ENCODE assay signal across 16 cellular contexts in the genomic region with DNA sequence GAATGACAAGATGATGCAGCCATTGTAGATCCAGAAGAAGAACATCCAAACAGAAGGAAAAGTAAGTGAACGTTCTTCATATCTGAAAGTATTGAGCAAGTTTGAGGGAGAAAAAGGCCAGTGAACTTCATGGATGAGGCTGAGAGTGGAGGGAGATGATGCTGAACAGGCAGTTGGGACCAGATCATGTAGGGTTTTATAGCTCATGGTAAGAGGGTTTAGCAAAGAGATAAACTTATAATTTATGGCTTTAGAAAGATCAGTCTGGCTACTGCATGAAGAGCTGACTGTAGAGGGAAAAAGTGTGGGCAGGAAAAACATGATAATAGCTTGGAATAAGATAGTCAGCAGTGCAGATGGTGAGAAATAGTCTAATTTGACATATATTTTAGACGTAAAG.
DNase-seq lines count a peak whose midpoint lies in the region; TF ChIP-seq lines count a peak whose summit lies in the region.
"Had no signal": no experiment of that assay in that cellular context is flagged by ENCODE, and none has a peak within 500 bp of the region (broad histone marks: within the 10 kb centered on the region; RNA-seq: fewer than 3 reads in every experiment).

No MANE protein-coding gene starts in this region.

- H3K9ac ChIP-seq in BLaER1 treated with 17β-estradiol and CSF1 and Interleukin-3, amounts not matched to agents 10 nM and 100 nM: no peak overlapping the region; a peak in 2 of 22 replicates
- no peak overlapping the region for H3K9ac ChIP-seq in Loucy (ENCODE audit: low read depth, low read length, poor library complexity, severe bottlenecking)
- H3K9ac ChIP-seq in smooth muscle cell (ENCODE audit: low read depth): no peak overlapping the region

- H3K4me2 ChIP-seq in BLaER1 treated with 17β-estradiol and CSF1 and Interleukin-3, amounts not matched to agents 10 nM and 100 nM: peak overlapping the region in 8 of 11 experiments; percentile 68 to 84 (median 78); a peak in 12 of 22 replicates
- H3K4me2 ChIP-seq in Loucy (ENCODE audit: low read depth, low read length, poor library complexity, severe bottlenecking) (peak overlapping the region; percentile 28), smooth muscle cell (peak overlapping the region; percentile 36), hepatocyte (no peak overlapping the region)

- no peak overlapping the region for H3K4me3 ChIP-seq in BLaER1 treated with 17β-estradiol and CSF1 and Interleukin-3, amounts not matched to agents 10 nM and 100 nM
- no peak overlapping the region for H3K4me3 ChIP-seq in Loucy (ENCODE audit: low read length, poor library complexity, severe bottlenecking)
- no peak overlapping the region for H3K4me3 ChIP-seq in fibroblast of villous mesenchyme (ENCODE audit: low read depth, low read length)
- H3K4me3 ChIP-seq in smooth muscle cell: no peak overlapping the region
- no peak overlapping the region for H3K4me3 ChIP-seq in hepatocyte

- no peaks in the 10 kb centered on the region for H3K27me3 Mint-ChIP-seq in nephron progenitor cell (ENCODE audit: low read depth, poor library complexity)

- no peaks in the 10 kb centered on the region for H3K27me3 ChIP-seq in BLaER1 treated with 17β-estradiol and CSF1 and Interleukin-3, amounts not matched to agents 10 nM and 100 nM
- no peaks in the 10 kb centered on the region for H3K27me3 ChIP-seq in Loucy (ENCODE audit: insufficient read depth, low read length, poor library complexity, severe bottlenecking)
- peaks cover 3% of the 10 kb centered on the region for H3K27me3 ChIP-seq in smooth muscle cell (ENCODE audit: low read depth)
- H3K27me3 ChIP-seq in hepatocyte: no peaks in the 10 kb centered on the region

- WGBS in smooth muscle cell (ENCODE audit: low lambda C conversion rate): 16% methylated on average over 2 of the region's 2 CpGs
- 87% methylated on average over 2 of the region's 2 CpGs for WGBS in hepatocyte (ENCODE audit: low lambda C conversion rate, missing lambda C conversion rate)

- no peak overlapping the region for H2AFZ ChIP-seq in Loucy (ENCODE audit: low read length)
- H2AFZ ChIP-seq in smooth muscle cell (ENCODE audit: low read depth): no peak overlapping the region
- H2AFZ ChIP-seq in hepatocyte: no peak overlapping the region

- H3K36me3 Mint-ChIP-seq in nephron progenitor cell (ENCODE audit: low read depth): no peaks in the 10 kb centered on the region
- H3K36me3 Mint-ChIP-seq: CD8-positive, alpha-beta T cell had no signal

- H3K9me2 ChIP-seq in Loucy (replicated peaks; ENCODE audit: low read depth, low read length): no peaks in the 10 kb centered on the region
- H3K9me2 ChIP-seq in hepatocyte (replicated peaks; ENCODE audit: insufficient read depth): no peaks in the 10 kb centered on the region

- H3K4me3 Mint-ChIP-seq in nephron progenitor cell: no peak overlapping the region
- H3K4me3 Mint-ChIP-seq: B cell; CD14-positive monocyte; CD8-positive, alpha-beta T cell; HFFc6 had no signal

- no peak overlapping the region for H3K27ac Mint-ChIP-seq in nephron progenitor cell
- H3K27ac Mint-ChIP-seq: B cell; CD14-positive monocyte; CD8-positive, alpha-beta T cell; HFFc6 had no signal

- H3F3A ChIP-seq in Loucy (ENCODE audit: low read depth): peaks cover 14% of the 10 kb centered on the region
- H3F3A ChIP-seq in smooth muscle cell (ENCODE audit: low read depth): no peaks in the 10 kb centered on the region

- H4K20me1 ChIP-seq in BLaER1 treated with 17β-estradiol and CSF1 and Interleukin-3, amounts not matched to agents 10 nM and 100 nM: no peaks in the 10 kb centered on the region
- H4K20me1 ChIP-seq in Loucy (ENCODE audit: insufficient read depth, low read length, poor library complexity, severe bottlenecking) (no peaks in the 10 kb centered on the region), smooth muscle cell (ENCODE audit: low read depth) (no peaks in the 10 kb centered on the region), hepatocyte (ENCODE audit: insufficient read depth, poor library complexity, severe bottlenecking) (no peaks in the 10 kb centered on the region)

- no peaks in the 10 kb centered on the region for H3K4me1 Mint-ChIP-seq in nephron progenitor cell

- H3K27ac ChIP-seq in BLaER1 treated with 17β-estradiol and CSF1 and Interleukin-3, amounts not matched to agents 10 nM and 100 nM: peak overlapping the region in 7 of 11 experiments; percentile 69 to 98 (median 84); a peak in 12 of 22 replicates
- no peak overlapping the region for H3K27ac ChIP-seq in smooth muscle cell (ENCODE audit: low read depth)
- H3K27ac ChIP-seq in hepatocyte: no peak overlapping the region

- no peaks in the 10 kb centered on the region for H3K9me3 Mint-ChIP-seq in nephron progenitor cell
- H3K9me3 Mint-ChIP-seq: CD14-positive monocyte; CD8-positive, alpha-beta T cell; HFFc6 had no signal

- H3K36me3 ChIP-seq in BLaER1 treated with 17β-estradiol and CSF1 and Interleukin-3, amounts not matched to agents 10 nM and 100 nM: no peaks in the 10 kb centered on the region
- H3K36me3 ChIP-seq in Loucy (ENCODE audit: insufficient read depth, low read length): no peaks in the 10 kb centered on the region
- H3K36me3 ChIP-seq in smooth muscle cell (ENCODE audit: low read depth): no peaks in the 10 kb centered on the region
- no peaks in the 10 kb centered on the region for H3K36me3 ChIP-seq in hepatocyte (replicated peaks; ENCODE audit: insufficient read depth, low read depth)

- H3K4me1 ChIP-seq in BLaER1 treated with 17β-estradiol and CSF1 and Interleukin-3, amounts not matched to agents 10 nM and 100 nM: peaks cover 66 to 100% (median 99%) of the 10 kb centered on the region in 10 experiments
- H3K4me1 ChIP-seq in Loucy (ENCODE audit: insufficient read depth, low read length, poor library complexity, severe bottlenecking) (peaks cover 83% of the 10 kb centered on the region), smooth muscle cell (ENCODE audit: low read depth) (no peaks in the 10 kb centered on the region), hepatocyte (ENCODE audit: insufficient read depth) (no peaks in the 10 kb centered on the region)

- peak; percentile 55 for DNase-seq in fibroblast of villous mesenchyme (ENCODE audit: low read depth)
- DNase-seq in smooth muscle cell (lab: John Stamatoyannopoulos, UW; ENCODE audit: unreplicated experiment): no peak
- no peak for DNase-seq in nephron progenitor cell
- DNase-seq in GM03348 (ENCODE audit: low spot score): no peak
- no peak for DNase-seq in hepatocyte (ENCODE audit: low spot score)
- DNase-seq: CD8-positive, alpha-beta T cell; COR-L47; DMS153; DMS79 treated with DMSO at 0.1 percent for 48 hours; GDM1; HCEC 1CT; HFFc6 had no signal

- H3K79me2 ChIP-seq in Loucy (ENCODE audit: insufficient read depth, low read length): no peaks in the 10 kb centered on the region
- H3K79me2 ChIP-seq in smooth muscle cell (ENCODE audit: low read depth): no peaks in the 10 kb centered on the region
- no peaks in the 10 kb centered on the region for H3K79me2 ChIP-seq in hepatocyte

- no peaks in the 10 kb centered on the region for H3K9me3 ChIP-seq in BLaER1 treated with 17β-estradiol and CSF1 and Interleukin-3, amounts not matched to agents 10 nM and 100 nM (replicated peaks in 1 of 11)
- no peaks in the 10 kb centered on the region for H3K9me3 ChIP-seq in Loucy (ENCODE audit: insufficient read depth, low read depth, low read length)
- no peaks in the 10 kb centered on the region for H3K9me3 ChIP-seq in smooth muscle cell (replicated peaks; ENCODE audit: low read depth)
- no peaks in the 10 kb centered on the region for H3K9me3 ChIP-seq in hepatocyte (ENCODE audit: low read depth)

- TF ChIP-seq CTCF in Loucy (conservative IDR thresholded peaks at IDR 0.05; ENCODE audit: low read length) (no peak), fibroblast of villous mesenchyme (IDR thresholded peaks at IDR 0.05; ENCODE audit: insufficient read depth, low read depth, low read length) (no peak), smooth muscle cell (IDR thresholded peaks at IDR 0.05; ENCODE audit: borderline replicate concordance, insufficient read depth, poor library complexity, severe bottlenecking) (no peak), nephron progenitor cell (IDR thresholded peaks at IDR 0.05) (no peak), hepatocyte (IDR thresholded peaks at IDR 0.05; ENCODE audit: poor library complexity) (no peak)

Comparison
In these comparisons a context has a peak if more than half of its experiments do, and no peak if none do; other contexts are left out.
1. H3K27ac ChIP-seq: peak in BLaER1 treated with 17β-estradiol and CSF1 and Interleukin-3, amounts not matched to agents 10 nM and 100 nM (7 of 11); none in smooth muscle cell (single experiment) and hepatocyte (single experiment).